9 cellular contexts compared by ENCODE assay signal in the genomic region with DNA sequence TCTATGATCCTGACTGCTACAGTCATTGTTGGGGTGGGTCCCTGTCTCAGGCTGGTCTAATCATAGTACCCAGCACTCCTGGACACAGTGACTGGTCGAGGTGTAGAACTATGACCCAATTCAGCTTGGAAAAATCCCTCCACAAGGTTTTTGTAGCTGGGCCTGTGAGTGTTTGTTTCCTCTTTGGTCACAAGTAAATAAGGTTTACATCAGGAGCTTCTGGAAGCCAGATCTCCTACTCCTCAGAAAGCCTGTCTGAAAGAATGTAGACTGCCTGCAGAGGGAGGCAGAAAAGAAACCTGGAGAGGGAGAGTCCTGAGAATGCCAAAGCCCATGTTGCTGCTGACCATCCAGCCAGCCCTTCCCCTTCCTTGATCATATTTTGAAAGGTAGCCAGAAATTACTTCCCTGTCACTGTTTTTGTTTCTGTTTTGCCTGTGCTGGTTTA.
A peak's percentile ranks its signal among the peaks of the same experiment; 100 is the strongest.
DNase-seq lines count a peak whose midpoint lies in the region; ATAC-seq and FAIRE-seq lines count a peak whose summit lies in the region.
"Had no signal": no experiment of that assay in that cellular context is flagged by ENCODE, and none has a peak within 500 bp of the region (broad histone marks: within the 10 kb centered on the region; RNA-seq: fewer than 3 reads in every experiment).

No MANE protein-coding gene starts in this region.

- WGBS in urinary bladder = 44% methylated on average over 1 of the region's 1 CpG

- H3K4me3 Mint-ChIP-seq in activated T-cell treated with anti-CD3 and anti-CD28 coated beads, Interleukin-2, amount 50 U/mL, for 24 hours = no peak overlapping the region

- H3K4me3 ChIP-seq in urinary bladder (ENCODE audit: low read depth, low read length) = no peak overlapping the region
- H3K4me3 ChIP-seq: BLaER1 had no signal

- no peak for ATAC-seq in HG03039 (IDR thresholded peaks at IDR 0.05; ENCODE audit: unreplicated experiment)

- no peaks in the 10 kb centered on the region for H3K36me3 ChIP-seq in urinary bladder (ENCODE audit: insufficient read depth)
- H3K36me3 ChIP-seq: BLaER1 had no signal

- peak overlapping the region; percentile 68 for H3K27ac Mint-ChIP-seq in activated T-cell treated with anti-CD3 and anti-CD28 coated beads, Interleukin-2, amount 50 U/mL, for 24 hours

- no peaks in the 10 kb centered on the region for H3K36me3 Mint-ChIP-seq in activated T-cell treated with anti-CD3 and anti-CD28 coated beads, Interleukin-2, amount 50 U/mL, for 24 hours (ENCODE audit: low read depth)

- no peaks in the 10 kb centered on the region for H3K9me3 Mint-ChIP-seq in activated T-cell treated with anti-CD3 and anti-CD28 coated beads, Interleukin-2, amount 50 U/mL, for 24 hours

- H3K4me1 ChIP-seq in urinary bladder (ENCODE audit: insufficient read depth) = peaks cover 1% of the 10 kb centered on the region

- no peak for DNase-seq in activated T-cell treated with anti-CD3 and anti-CD28 coated beads, Interleukin-2, amount 50 U/mL, for 24 hours
- no peak for DNase-seq in activated T-cell treated with anti-CD3 and anti-CD28 coated beads, Interleukin-2, amount 50 U/mL, for 1 hour
- DNase-seq in astrocyte of the hippocampus (ENCODE audit: low read depth, low spot score) (peak; percentile 21), iPS-NIHi11 (ENCODE audit: low spot score) (peak; percentile 11), HTR-8/SVneo (ENCODE audit: insufficient read length, low spot score) (no peak)
- no peak for DNase-seq in activated CD4-positive, CD25-positive, alpha-beta regulatory T cell treated with anti-CD3 and anti-CD28 coated beads, Interleukin-2, amount 50 U/mL, for 72 hours

- peaks cover 48% of the 10 kb centered on the region for H3K4me1 Mint-ChIP-seq in activated T-cell treated with anti-CD3 and anti-CD28 coated beads, Interleukin-2, amount 50 U/mL, for 24 hours (ENCODE audit: low read depth)

- H3K27ac ChIP-seq in urinary bladder (ENCODE audit: low read depth) = peak overlapping the region; percentile 89
- H3K27ac ChIP-seq: BLaER1 had no signal

- FAIRE-seq in HTR-8/SVneo (lab: Jason Lieb, UNC) = no peak

- no peaks in the 10 kb centered on the region for H3K27me3 Mint-ChIP-seq in activated T-cell treated with anti-CD3 and anti-CD28 coated beads, Interleukin-2, amount 50 U/mL, for 24 hours

Comparison
In these comparisons a context has a peak if more than half of its experiments do, and no peak if none do; other contexts are left out.
1. DNase-seq: peak in astrocyte of the hippocampus (single experiment) and iPS-NIHi11 (single experiment); none in activated T-cell treated with anti-CD3 and anti-CD28 coated beads, Interleukin-2, amount 50 U/mL, for 24 hours (single experiment), activated T-cell treated with anti-CD3 and anti-CD28 coated beads, Interleukin-2, amount 50 U/mL, for 1 hour (single experiment), activated CD4-positive, CD25-positive, alpha-beta regulatory T cell treated with anti-CD3 and anti-CD28 coated beads, Interleukin-2, amount 50 U/mL, for 72 hours (single experiment) and HTR-8/SVneo (single experiment).